ENCODE assay signal across 5 cellular contexts in the genomic region with DNA sequence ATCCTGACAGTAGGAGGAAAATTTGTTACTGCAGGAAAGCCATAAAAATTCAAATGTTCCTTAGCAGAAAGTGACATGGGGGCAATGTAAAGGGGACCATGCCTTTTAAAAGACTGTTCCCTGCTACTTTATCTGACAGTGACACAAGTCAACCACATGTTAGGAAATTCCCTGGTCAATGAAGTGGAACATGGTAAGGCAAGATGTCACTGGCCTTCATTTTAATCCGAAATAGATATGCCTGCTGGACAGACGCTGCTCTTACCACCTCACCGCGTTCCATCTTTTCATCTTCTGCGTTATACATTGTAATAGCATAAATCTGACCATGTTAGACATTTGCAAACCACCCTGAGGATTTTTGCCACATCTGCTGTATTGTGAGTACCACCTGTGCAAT. TPM values are rescaled to one million over a fixed set of nuclear protein-coding genes. Genes with fewer than 3 reads are reported as not detected.
"Had no signal": no experiment of that assay in that cellular context is flagged by ENCODE, and none has a peak within 500 bp of the region (broad histone marks: within the 10 kb centered on the region; RNA-seq: fewer than 3 reads in every experiment).

No MANE protein-coding gene starts in this region.

RNA-seq across cellular contexts. Expression of gene ASB4, which starts 18.5 kb away (rescaled TPM):
- total RNA-seq: activated CD8-positive, alpha-beta T cell treated with anti-CD3 and anti-CD28 coated beads for 36 hours; activated naive CD8-positive, alpha-beta T cell treated with anti-CD3 and anti-CD28 coated beads for 36 hours; activated T-cell treated with anti-CD3 and anti-CD28 coated beads, Interleukin-2, amount 50 U/mL, for 72 hours; activated T-helper 2 cell treated with anti-CD3 and anti-CD28 coated beads, Interferon-gamma antibody, Interleukin-2, Interleukin-4, amounts not matched to agents 10 μg/mL and 5 μg/mL and 100 μg/mL, durations not matched to agents 14 hours and 24 hours and 36 hours; SJSA1 had no signal
